In the genomic region with DNA sequence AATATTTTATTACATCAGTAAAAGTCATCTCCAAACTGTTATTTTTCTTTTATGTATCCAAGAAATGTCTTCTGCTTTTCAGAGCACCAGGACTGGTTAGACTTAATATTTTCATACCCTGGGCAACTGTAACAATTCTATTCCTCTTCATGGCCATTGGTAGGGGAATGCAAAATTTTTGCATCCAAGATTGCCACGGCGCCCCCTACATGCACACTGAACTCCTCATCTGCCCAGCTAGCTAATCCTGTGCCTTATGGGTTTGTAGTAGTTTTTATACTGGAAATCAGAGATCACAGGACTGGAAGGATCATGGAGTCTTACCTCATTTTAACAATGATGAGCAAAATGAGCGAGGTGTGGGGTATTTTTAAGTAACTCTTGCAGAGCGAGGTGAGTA, we compare ENCODE assay signal across 8 cellular contexts.
DNase-seq lines count a peak whose midpoint lies in the region; ATAC-seq and TF ChIP-seq lines count a peak whose summit lies in the region.

No MANE protein-coding gene starts in this region.

- no peaks in the 10 kb centered on the region for H3K27me3 ChIP-seq in gastrocnemius medialis

- no peaks in the 10 kb centered on the region for H3K9me3 ChIP-seq in gastrocnemius medialis

- intact Hi-C loops in gastrocnemius medialis (cut with DNase I; ENCODE audit: low total_unique reads), result no loop called here

- DNase-seq in DMS53 (lab: John Stamatoyannopoulos, UW) (peak; percentile 14), DMS53 treated with DMSO at 0.1 percent for 48 hours (lab: John Stamatoyannopoulos, UW; ENCODE audit: unreplicated experiment) (no peak), gastrocnemius medialis (no peak), 8988T (no peak)
- DNase-seq in effector CD8-positive, alpha-beta T cell (lab: John Stamatoyannopoulos, UW), result peak; percentile 1
- DNase-seq in stimulated activated CD4-positive, alpha-beta T cell treated with anti-CD3 and anti-CD28 coated beads, Interleukin-1b, Interleukin-23, amount 100 ng/mL, for 1 hour (ENCODE audit: low read depth in 2 of 2), result peak; percentile 10 to 28

- H3K4me1 ChIP-seq in gastrocnemius medialis, result peaks cover 5 to 6% of the 10 kb centered on the region in 2 donors

- no peak for ATAC-seq in gastrocnemius medialis
- ATAC-seq in HG03354 (IDR thresholded peaks at IDR 0.05; ENCODE audit: poor library complexity, severe bottlenecking, unreplicated experiment), result no peak

- H3K36me3 ChIP-seq in gastrocnemius medialis, result peaks cover 0 to 15% of the 10 kb centered on the region in 2 donors

- TF ChIP-seq CTCF in VCaP (conservative IDR thresholded peaks at IDR 0.05) (peak; percentile 40; the same call in 1 of the 2 replicates), gastrocnemius medialis (IDR thresholded peaks at IDR 0.05 in 4 of 5, conservative IDR thresholded peaks at IDR 0.05 in 1 of 5) (no peak)

- no peak overlapping the region for H3K27ac ChIP-seq in VCaP
- no peak overlapping the region for H3K27ac ChIP-seq in gastrocnemius medialis

- H3K4me3 ChIP-seq in gastrocnemius medialis, result no peak overlapping the region

- in situ Hi-C loops in gastrocnemius medialis (cut with MboI; ENCODE audit: low sequenced_read_pairs in 4 of 4), result loop anchor here in 2 of 4 donors (25.0 kb wide), 1 partner anchor 292 kb away; no protein-coding TSS in a partner anchor

- no peak for TF ChIP-seq POLR2A in gastrocnemius medialis (IDR thresholded peaks at IDR 0.05)

Comparison
In these comparisons a context has a peak if more than half of its experiments do, and no peak if none do; other contexts are left out.
1. DNase-seq: peak in DMS53 (single experiment), effector CD8-positive, alpha-beta T cell (single experiment) and stimulated activated CD4-positive, alpha-beta T cell treated with anti-CD3 and anti-CD28 coated beads, Interleukin-1b, Interleukin-23, amount 100 ng/mL, for 1 hour (2 of 2); none in DMS53 treated with DMSO at 0.1 percent for 48 hours (single experiment), gastrocnemius medialis (0 of 2) and 8988T (single experiment).